ENCODE assay signal across 8 cellular contexts in genomic region chr1:48870596-48870995, GRCh38.
DNase-seq lines count a peak whose midpoint lies in the region; ATAC-seq lines count a peak whose summit lies in the region.

No MANE protein-coding gene starts in this region.

- CTCF ChIA-PET in activated CD4-positive, alpha-beta T cell treated with anti-CD3 and anti-CD28 coated beads, Interleukin-2, amount 10 ng/mL, durations not matched to agents 7 days and 5 days (lab: Charles Lee), result no interaction called here

- no peaks in the 10 kb centered on the region for H3K27me3 Mint-ChIP-seq in activated CD4-positive, alpha-beta T cell treated with anti-CD3 and anti-CD28 coated beads, Interleukin-2, amount 10 ng/mL, durations not matched to agents 7 days and 5 days

- H3K27ac Mint-ChIP-seq in activated CD4-positive, alpha-beta T cell treated with anti-CD3 and anti-CD28 coated beads, Interleukin-2, amount 10 ng/mL, durations not matched to agents 7 days and 5 days, result no peak overlapping the region

- peak; percentile 7 for DNase-seq in DMS79 treated with DMSO at 0.1 percent for 48 hours (lab: John Stamatoyannopoulos, UW)
- DNase-seq in DMS79 (lab: John Stamatoyannopoulos, UW), result no peak
- DNase-seq in SK-MEL-5 (ENCODE audit: low read depth, low spot score), result peak; percentile 32
- DNase-seq in lung microvascular endothelial cell (ENCODE audit: low read depth in 2 of 2), result peak; percentile 12 to 37
- DNase-seq in head of caudate nucleus, result no peak
- no peak for DNase-seq in activated naive CD4-positive, alpha-beta T cell (lab: John Stamatoyannopoulos, UW)
- no peak for DNase-seq in activated CD4-positive, alpha-beta T cell treated with anti-CD3 and anti-CD28 coated beads, Interleukin-2, amount 10 ng/mL, durations not matched to agents 7 days and 5 days

- no peaks in the 10 kb centered on the region for H3K4me1 Mint-ChIP-seq in activated CD4-positive, alpha-beta T cell treated with anti-CD3 and anti-CD28 coated beads, Interleukin-2, amount 10 ng/mL, durations not matched to agents 7 days and 5 days

- H3K4me3 Mint-ChIP-seq in activated CD4-positive, alpha-beta T cell treated with anti-CD3 and anti-CD28 coated beads, Interleukin-2, amount 10 ng/mL, durations not matched to agents 7 days and 5 days, result no peak overlapping the region

- no peaks in the 10 kb centered on the region for H3K36me3 Mint-ChIP-seq in activated CD4-positive, alpha-beta T cell treated with anti-CD3 and anti-CD28 coated beads, Interleukin-2, amount 10 ng/mL, durations not matched to agents 7 days and 5 days (ENCODE audit: low read depth)

- in situ Hi-C loops in SK-MEL-5 (cut with HindIII; ENCODE audit: low pct_unique_long_range_greater_than_20kb, low sequenced_read_pairs), result no loop called here

- POLR2A ChIA-PET in activated CD4-positive, alpha-beta T cell treated with anti-CD3 and anti-CD28 coated beads, Interleukin-2, amount 10 ng/mL, durations not matched to agents 7 days and 5 days (lab: Charles Lee), result no interaction called here

- intact Hi-C loops in head of caudate nucleus (cut with DNase I), result no loop called here

- H3K9me3 Mint-ChIP-seq in activated CD4-positive, alpha-beta T cell treated with anti-CD3 and anti-CD28 coated beads, Interleukin-2, amount 10 ng/mL, durations not matched to agents 7 days and 5 days, result no peaks in the 10 kb centered on the region

- ATAC-seq in HG02623 (IDR thresholded peaks at IDR 0.05; ENCODE audit: unreplicated experiment), result peak; percentile 75

Comparison
In these comparisons a context has a peak if more than half of its experiments do, and no peak if none do; other contexts are left out.
1. DNase-seq: peak in DMS79 treated with DMSO at 0.1 percent for 48 hours (single experiment), SK-MEL-5 (single experiment) and lung microvascular endothelial cell (2 of 2); none in DMS79 (single experiment), head of caudate nucleus (0 of 42), activated naive CD4-positive, alpha-beta T cell (0 of 4) and activated CD4-positive, alpha-beta T cell treated with anti-CD3 and anti-CD28 coated beads, Interleukin-2, amount 10 ng/mL, durations not matched to agents 7 days and 5 days (single experiment).